In the genomic region with DNA sequence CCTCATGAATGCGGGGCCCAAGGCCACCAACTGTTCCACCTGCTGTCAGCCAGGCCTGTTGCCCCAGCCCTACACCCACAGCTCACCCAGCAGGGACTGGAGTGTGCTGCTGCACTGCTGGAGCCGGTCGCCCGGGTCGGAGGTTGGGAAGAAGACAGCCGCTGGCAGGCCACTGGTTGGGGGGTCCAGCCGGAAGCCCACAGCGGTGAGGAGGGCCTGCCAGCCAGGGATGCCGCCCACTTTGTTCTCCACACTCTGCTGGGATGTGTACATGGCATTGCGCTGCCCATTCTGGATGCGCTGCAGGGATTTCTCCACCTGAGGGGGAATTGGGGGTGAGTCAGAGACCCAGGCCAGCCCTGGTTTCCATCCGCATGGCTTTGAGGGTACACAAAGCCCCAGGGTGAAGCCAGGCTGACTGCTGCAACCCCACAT, we compare ENCODE assay signal across 2 cellular contexts.
TF ChIP-seq lines count a peak whose summit lies in the region.

No MANE protein-coding gene starts in this region.

TF ChIP-seq in HepG2, 621 proteins besides CTCF, POLR2A, EP300 and RAD21:
- TF ChIP-seq ZFP62 (CRISPR knock-in tag; IDR thresholded peaks at IDR 0.05) (no peak), ZBTB7B (CRISPR knock-in tag; IDR thresholded peaks at IDR 0.05) (no peak), BRF2 (CRISPR knock-in tag; IDR thresholded peaks at IDR 0.05) (no peak), ZNF678 (CRISPR knock-in tag; IDR thresholded peaks at IDR 0.05) (no peak), ZNF326 (CRISPR knock-in tag; IDR thresholded peaks at IDR 0.05; ENCODE audit: borderline replicate concordance) (no peak), SATB2 (CRISPR knock-in tag; IDR thresholded peaks at IDR 0.05) (no peak), ZNF574 (CRISPR knock-in tag; IDR thresholded peaks at IDR 0.05) (no peak), GLI4 (CRISPR knock-in tag; IDR thresholded peaks at IDR 0.05; ENCODE audit: borderline replicate concordance) (no peak)

TF ChIP-seq in H1, 55 proteins besides CTCF, POLR2A, EP300 and RAD21:
- TF ChIP-seq SIN3A (conservative IDR thresholded peaks at IDR 0.05 in 1 of 2, IDR thresholded peaks at IDR 0.05 in 1 of 2; ENCODE audit: low read depth in 1 of 2, low read length in 2 of 2) (no peak), CREB1 (IDR thresholded peaks at IDR 0.05) (no peak), POU5F1 (IDR thresholded peaks at IDR 0.05; ENCODE audit: low read depth, low read length) (no peak), SIRT6 (IDR thresholded peaks at IDR 0.05; ENCODE audit: low read length) (no peak), BRCA1 (IDR thresholded peaks at IDR 0.05; ENCODE audit: low read depth, low read length) (no peak), NRF1 (IDR thresholded peaks at IDR 0.05; ENCODE audit: low read depth, low read length) (no peak), CBX5 (IDR thresholded peaks at IDR 0.05; ENCODE audit: low read depth, low read length) (no peak), JUN (IDR thresholded peaks at IDR 0.05; ENCODE audit: low read depth, low read length) (no peak), KDM5A (IDR thresholded peaks at IDR 0.05; ENCODE audit: low read length) (no peak)
